ENCODE assay signal across 1 cellular context in genomic region chr3:171563298-171563697, GRCh38.
TF ChIP-seq lines count a peak whose summit lies in the region.

No MANE protein-coding gene starts in this region.

TF ChIP-seq in IMR-90, 13 proteins besides CTCF, POLR2A, EP300 and RAD21 (continued from another document):
- no peak for TF ChIP-seq USF2 (IDR thresholded peaks at IDR 0.05; ENCODE audit: low read depth, low read length)
- TF ChIP-seq FOS (IDR thresholded peaks at IDR 0.05; ENCODE audit: low read depth, low read length), result no peak
- TF ChIP-seq RFX5 (IDR thresholded peaks at IDR 0.05; ENCODE audit: low read depth, low read length), result no peak
- no peak for TF ChIP-seq MAZ (IDR thresholded peaks at IDR 0.05; ENCODE audit: borderline replicate concordance, low read depth, low read length)
- no peak for TF ChIP-seq CHD1 (IDR thresholded peaks at IDR 0.05; ENCODE audit: low read depth, low read length)
- no peak for TF ChIP-seq SMC3 (IDR thresholded peaks at IDR 0.05; ENCODE audit: low read depth, low read length)
- TF ChIP-seq BHLHE40 (IDR thresholded peaks at IDR 0.05; ENCODE audit: low read depth, low read length), result no peak
- TF ChIP-seq, protein P1, sequence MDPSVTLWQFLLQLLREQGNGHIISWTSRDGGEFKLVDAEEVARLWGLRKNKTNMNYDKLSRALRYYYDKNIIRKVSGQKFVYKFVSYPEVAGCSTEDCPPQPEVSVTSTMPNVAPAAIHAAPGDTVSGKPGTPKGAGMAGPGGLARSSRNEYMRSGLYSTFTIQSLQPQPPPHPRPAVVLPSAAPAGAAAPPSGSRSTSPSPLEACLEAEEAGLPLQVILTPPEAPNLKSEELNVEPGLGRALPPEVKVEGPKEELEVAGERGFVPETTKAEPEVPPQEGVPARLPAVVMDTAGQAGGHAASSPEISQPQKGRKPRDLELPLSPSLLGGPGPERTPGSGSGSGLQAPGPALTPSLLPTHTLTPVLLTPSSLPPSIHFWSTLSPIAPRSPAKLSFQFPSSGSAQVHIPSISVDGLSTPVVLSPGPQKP (IDR thresholded peaks at IDR 0.05; ENCODE audit: borderline replicate concordance, low read depth, low read length), result no peak
- TF ChIP-seq NFE2L2 (IDR thresholded peaks at IDR 0.05; ENCODE audit: low read depth, low read length), result no peak
- TF ChIP-seq CEBPB (IDR thresholded peaks at IDR 0.05; ENCODE audit: low read depth, low read length), result no peak
